In genomic region chr2:229176136-229176535, GRCh38 we compare ENCODE assay signal across 15 cellular contexts.
A peak's percentile ranks its signal among the peaks of the same experiment; 100 is the strongest.
DNase-seq lines count a peak whose midpoint lies in the region; ATAC-seq and TF ChIP-seq lines count a peak whose summit lies in the region.
"Had no signal": no experiment of that assay in that cellular context is flagged by ENCODE, and none has a peak within 500 bp of the region (broad histone marks: within the 10 kb centered on the region; RNA-seq: fewer than 3 reads in every experiment).

No MANE protein-coding gene starts in this region.

- ATAC-seq in HG02623 (IDR thresholded peaks at IDR 0.05; ENCODE audit: unreplicated experiment) (no peak), GM18861 (IDR thresholded peaks at IDR 0.05; ENCODE audit: unreplicated experiment) (no peak)
- ATAC-seq: HCT116 had no signal

- peaks cover 0 to 4% of the 10 kb centered on the region in 2 donors for H3K36me3 ChIP-seq in ascending aorta
- H3K36me3 ChIP-seq: BLaER1 had no signal

- peaks cover 0 to 11% of the 10 kb centered on the region in 2 donors for H3K9me3 ChIP-seq in ascending aorta
- H3K9me3 ChIP-seq: BLaER1, Caco-2 had no signal

- H3K4me3 ChIP-seq in ascending aorta (no peak overlapping the region), foreskin fibroblast (ENCODE audit: low read depth in 1 of 2, low read length in 2 of 2) (no peak overlapping the region)
- H3K4me3 ChIP-seq: BLaER1, GM23248 had no signal

- peak overlapping the region; percentile 71 to 86 for H3K27ac ChIP-seq in ascending aorta
- H3K27ac ChIP-seq: 22Rv1, BLaER1 had no signal

- intact Hi-C loops in ascending aorta (cut with DNase I) = loop anchor here (10.0 kb wide), 1 partner anchor 269 kb away; no protein-coding TSS in a partner anchor

- H3K4me1 ChIP-seq in ascending aorta = peaks cover 3 to 25% of the 10 kb centered on the region in 2 donors
- H3K4me1 ChIP-seq: BLaER1 had no signal

- H3K27me3 ChIP-seq in ascending aorta = no peaks in the 10 kb centered on the region
- H3K27me3 ChIP-seq: BLaER1 had no signal

- DNase-seq in NCI-H146 (lab: John Stamatoyannopoulos, UW) = peak; percentile 26
- no peak for DNase-seq in NCI-H146 treated with DMSO at 0.1 percent for 48 hours (lab: John Stamatoyannopoulos, UW; ENCODE audit: unreplicated experiment)
- DNase-seq in RPMI7951 (ENCODE audit: low read depth) = peak; percentile 58
- no peak for DNase-seq in ascending aorta (ENCODE audit: low spot score in 2 of 2)
- peak; percentile 38 to 78 for DNase-seq in foreskin fibroblast
- DNase-seq in cerebellar cortex (ENCODE audit: low spot score) = no peak
- DNase-seq: AML-193; Caco-2; CD8-positive, alpha-beta memory T cell; GM23248 had no signal

- TF ChIP-seq CTCF in ascending aorta (IDR thresholded peaks at IDR 0.05) (no peak), foreskin fibroblast (IDR thresholded peaks at IDR 0.05; ENCODE audit: low read depth, low read length) (no peak)

Comparison
In these comparisons a context has a peak if more than half of its experiments do, and no peak if none do; other contexts are left out.
1. DNase-seq: peak in NCI-H146 (single experiment), RPMI7951 (single experiment) and foreskin fibroblast (2 of 2); none in NCI-H146 treated with DMSO at 0.1 percent for 48 hours (single experiment), ascending aorta (0 of 2) and cerebellar cortex (single experiment).